In the genomic region with DNA sequence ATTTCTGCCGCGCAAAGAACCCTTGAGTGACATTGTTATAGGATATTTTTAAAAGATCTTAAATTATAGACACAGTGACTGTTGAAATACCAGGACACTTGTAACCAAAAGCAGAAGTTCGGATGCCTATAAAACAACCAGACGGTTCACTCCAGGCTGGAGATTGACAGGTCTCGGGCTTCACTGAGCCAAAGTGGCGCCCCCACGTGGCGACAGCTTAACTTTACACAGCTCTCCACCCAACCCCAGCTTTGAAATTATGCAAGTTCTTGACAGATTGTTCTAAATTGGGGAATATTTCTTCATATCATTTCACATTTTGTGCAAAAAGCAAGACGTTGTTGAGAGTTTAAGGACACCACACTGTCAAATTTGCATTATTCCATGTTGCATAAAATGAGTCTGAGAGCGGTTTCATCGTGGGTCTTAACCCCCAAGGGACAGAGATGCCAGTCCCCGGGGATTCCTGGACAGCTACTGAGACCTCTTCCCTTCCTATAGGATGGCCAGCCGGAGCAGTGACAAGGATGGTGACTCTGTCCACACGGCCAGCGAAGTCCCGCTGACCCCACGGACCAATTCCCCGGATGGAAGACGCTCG, we compare ENCODE assay signal across 8 cellular contexts. TPM values are rescaled to one million over a fixed set of nuclear protein-coding genes. Genes with fewer than 3 reads are reported as not detected.
DNase-seq lines count a peak whose midpoint lies in the region; ATAC-seq and TF ChIP-seq lines count a peak whose summit lies in the region.

No MANE protein-coding gene starts in this region.

- H3K36me3 ChIP-seq in prostate gland, result peaks cover 0 to 3% of the 10 kb centered on the region in 2 donors

- H3K4me3 ChIP-seq in prostate gland, result no peak overlapping the region

- ATAC-seq in GM19328 (IDR thresholded peaks at IDR 0.05; ENCODE audit: unreplicated experiment) (no peak), GM21576 (IDR thresholded peaks at IDR 0.05; ENCODE audit: unreplicated experiment) (no peak)

- no peak overlapping the region for H3K27ac ChIP-seq in prostate gland

- H3K4me1 ChIP-seq in prostate gland (replicated peaks), result no peaks in the 10 kb centered on the region

- no peak for TF ChIP-seq POLR2A in prostate gland (IDR thresholded peaks at IDR 0.05)

- DNase-seq in NCI-H82 (lab: John Stamatoyannopoulos, UW) (peak; percentile 77), NCI-H82 treated with DMSO at 0.1 percent for 48 hours (lab: John Stamatoyannopoulos, UW; ENCODE audit: unreplicated experiment) (no peak), MV-4-11 (lab: John Stamatoyannopoulos, UW) (peak; percentile 97), glomerular visceral epithelial cell (ENCODE audit: extremely low spot score) (peak; percentile 36), prostate gland (ENCODE audit: low spot score) (peak; percentile 69)
- DNase-seq in activated CD8-positive, alpha-beta memory T cell treated with anti-CD3 and anti-CD28 coated beads, Interleukin-2, amount 50 U/mL, for 48 hours, result peak; percentile 81

- intact Hi-C loops in prostate gland (cut with DNase I), result no loop called here

- no peaks in the 10 kb centered on the region for H3K9me3 ChIP-seq in prostate gland

- WGBS in prostate gland, result 60% methylated on average over 20 of the region's 20 CpGs

- H3K27me3 ChIP-seq in prostate gland (replicated peaks; ENCODE audit: insufficient read depth), result no peaks in the 10 kb centered on the region

- TF ChIP-seq CTCF in prostate gland (IDR thresholded peaks at IDR 0.05), result peak; percentile 32 to 78 (median 70)

RNA-seq across cellular contexts. Expression of a gene that starts 11.9 kb away (rescaled TPM):
- total RNA-seq in prostate gland, result 10 to 100 TPM; 24.3 to 32.4 TPM
